Comparison of ENCODE assay signal across 29 cellular contexts in genomic region chr21:21203822-21204339, GRCh38.
"Had no signal": no experiment of that assay in that cellular context is flagged by ENCODE, and none has a peak within 500 bp of the region (broad histone marks: within the 10 kb centered on the region; RNA-seq: fewer than 3 reads in every experiment).

No MANE protein-coding gene starts in this region.

- H3K4me1 ChIP-seq: colonic mucosa had no signal

- FAIRE-seq: colon, endometrium, endothelial cell of umbilical vein, frontal cortex had no signal

- H3K27ac Mint-ChIP-seq: dendritic cell treated with granulocyte-macrophage colony-stimulating factor and Interleukin-4, amounts not matched to agents 40 ng/mL and 50 ng/mL, for 4 days; effector memory CD8-positive, alpha-beta T cell; endodermal cell had no signal

- H3K27me3 Mint-ChIP-seq: effector memory CD8-positive, alpha-beta T cell had no signal

- ATAC-seq: effector memory CD8-positive, alpha-beta T cell; esophagus mucosa; foreskin keratinocyte; gastrocnemius medialis; gastroesophageal sphincter; heart left ventricle; heart right ventricle had no signal

- H3K4me3 Mint-ChIP-seq: dendritic cell treated with granulocyte-macrophage colony-stimulating factor and Interleukin-4, amounts not matched to agents 40 ng/mL and 50 ng/mL, for 4 days; effector memory CD8-positive, alpha-beta T cell; endodermal cell had no signal

- H3K27me3 ChIP-seq: colonic mucosa, dorsolateral prefrontal cortex, esophagus muscularis mucosa, esophagus squamous epithelium, foreskin keratinocyte, gastrocnemius medialis, gastroesophageal sphincter, heart left ventricle, heart right ventricle had no signal

- H3K9me3 Mint-ChIP-seq: dendritic cell treated with granulocyte-macrophage colony-stimulating factor and Interleukin-4, amounts not matched to agents 40 ng/mL and 50 ng/mL, for 4 days; endodermal cell had no signal

- H3K9me3 ChIP-seq: colonic mucosa, esophagus muscularis mucosa, esophagus squamous epithelium, gastrocnemius medialis, gastroesophageal sphincter, heart left ventricle, heart right ventricle had no signal

- H3K27ac ChIP-seq: colonic mucosa, coronary artery, dorsolateral prefrontal cortex, epithelial cell of prostate, esophagus muscularis mucosa, esophagus squamous epithelium, foreskin keratinocyte, gastrocnemius medialis, gastroesophageal sphincter, heart left ventricle, heart right ventricle had no signal

- H3K4me1 Mint-ChIP-seq: endodermal cell had no signal

- H3K36me3 ChIP-seq: colonic mucosa, esophagus muscularis mucosa, esophagus squamous epithelium, gastrocnemius medialis, gastroesophageal sphincter, heart left ventricle, heart right ventricle had no signal

- DNase-seq: colonic mucosa; cortex of kidney; dermis blood vessel endothelial cell; dorsolateral prefrontal cortex; effector CD4-positive, alpha-beta T cell; effector CD8-positive, alpha-beta T cell; effector memory CD4-positive, alpha-beta T cell; effector memory CD8-positive, alpha-beta T cell; endodermal cell; erythroblast; esophagus squamous epithelium; foreskin fibroblast; foreskin keratinocyte; foreskin melanocyte; gastrocnemius medialis; glutamatergic neuron; head of caudate nucleus; heart left ventricle; heart right ventricle had no signal

- H3K4me3 ChIP-seq: colonic mucosa, coronary artery, dorsolateral prefrontal cortex, esophagus muscularis mucosa, esophagus squamous epithelium, gastrocnemius medialis, gastroesophageal sphincter, heart left ventricle, heart right ventricle had no signal
